In genomic region chr6:65524232-65524631, GRCh38 we compare ENCODE assay signal across 32 cellular contexts.
"Had no signal": no experiment of that assay in that cellular context is flagged by ENCODE, and none has a peak within 500 bp of the region (broad histone marks: within the 10 kb centered on the region; RNA-seq: fewer than 3 reads in every experiment).

No MANE protein-coding gene starts in this region.

- H3K4me3 ChIP-seq: adrenal gland, ascending aorta, cardiac muscle cell, colonic mucosa, gastrocnemius medialis, suprapubic skin, tibial artery, upper lobe of right lung had no signal

- H3K27me3 ChIP-seq: adrenal gland, ascending aorta, cardiac muscle cell, colonic mucosa, gastrocnemius medialis, suprapubic skin, tibial artery, upper lobe of right lung had no signal

- H2AFZ ChIP-seq: parathyroid adenoma had no signal

- H3K9me3 ChIP-seq: adrenal gland, ascending aorta, colonic mucosa, gastrocnemius medialis, suprapubic skin, tibial artery, upper lobe of right lung had no signal

- DNase-seq: activated CD4-positive, alpha-beta memory T cell treated with anti-CD3 and anti-CD28 coated beads for 36 hours; activated CD4-positive, alpha-beta T cell treated with anti-CD3 and anti-CD28 coated beads, Interleukin-2, amount 10 ng/mL, durations not matched to agents 24 days and 14 days; activated CD4-positive, CD25-positive, alpha-beta regulatory T cell treated with anti-CD3 and anti-CD28 coated beads, Interleukin-2, amount 50 U/mL, for 72 hours; activated CD8-positive, alpha-beta memory T cell treated with anti-CD3 and anti-CD28 coated beads, Interleukin-2, amount 50 U/mL, for 4 hours; activated effector memory CD4-positive, alpha-beta T cell treated with anti-CD3 and anti-CD28 coated beads, Interleukin-2, amount 50 U/mL, for 16 hours; activated naive CD4-positive, alpha-beta T cell treated with anti-CD3 and anti-CD28 coated beads for 36 hours; activated naive CD8-positive, alpha-beta T cell treated with anti-CD3 and anti-CD28 coated beads for 36 hours; activated T-cell treated with anti-CD3 and anti-CD28 coated beads, Interleukin-2, amount 50 U/mL, for 1 hour; adrenal gland; cerebellar nuclear complex; colonic mucosa; effector CD8-positive, alpha-beta T cell; gastrocnemius medialis; hippocampal formation; left colon; midbrain; naive thymus-derived CD8-positive, alpha-beta T cell; occipital lobe; right cardiac atrium; stimulated activated CD4-positive, alpha-beta T cell treated with anti-CD3 and anti-CD28 coated beads, Interleukin-15, amount 100 ng/mL, for 24 hours; stimulated activated CD4-positive, alpha-beta T cell treated with anti-CD3 and anti-CD28 coated beads, Interleukin-2, amount 100 ng/mL, for 24 hours; stimulated activated naive CD4-positive, alpha-beta T cell; T-helper 9 cell; tibial artery; upper lobe of right lung had no signal

- H3K4me1 ChIP-seq: adrenal gland, ascending aorta, colonic mucosa, gastrocnemius medialis, parathyroid adenoma, suprapubic skin, tibial artery, upper lobe of right lung had no signal

- H3K9ac ChIP-seq: parathyroid adenoma had no signal

- H3K27ac ChIP-seq: adrenal gland, ascending aorta, cardiac muscle cell, colonic mucosa, epithelial cell of prostate, gastrocnemius medialis, parathyroid adenoma, suprapubic skin, tibial artery, upper lobe of right lung had no signal

- ATAC-seq: gastrocnemius medialis; left colon; naive thymus-derived CD8-positive, alpha-beta T cell; right cardiac atrium; upper lobe of right lung had no signal

- FAIRE-seq: endometrium, keratinocyte had no signal

- H3K36me3 ChIP-seq: adrenal gland, ascending aorta, cardiac muscle cell, colonic mucosa, gastrocnemius medialis, suprapubic skin, tibial artery, upper lobe of right lung had no signal
